In genomic region chr12:124565656-124566180, GRCh38 we compare ENCODE assay signal across 8 cellular contexts. TPM values are rescaled to one million over a fixed set of nuclear protein-coding genes. Genes with fewer than 3 reads are reported as not detected.
DNase-seq lines count a peak whose midpoint lies in the region; TF ChIP-seq lines count a peak whose summit lies in the region.

No MANE protein-coding gene starts in this region.

- H3K4me2 ChIP-seq in DOHH2 (ENCODE audit: low read length), result peak overlapping the region; percentile 68

- no peaks in the 10 kb centered on the region for H3F3A ChIP-seq in DOHH2 (ENCODE audit: control insufficient read depth, insufficient read depth)

- DNase-seq in RWPE1 (ENCODE audit: low spot score), result no peak
- DNase-seq in esophagus squamous epithelium (lab: John Stamatoyannopoulos, UW), result no peak
- DNase-seq in progenitor cell of endocrine pancreas (ENCODE audit: low spot score, unreplicated experiment), result no peak
- no peak for DNase-seq in stimulated activated CD8-positive, alpha-beta memory T cell treated with anti-CD3 and anti-CD28 coated beads, Interleukin-4, amount 100 ng/mL, for 48 hours
- DNase-seq in kidney glomerular epithelial cell (lab: John Stamatoyannopoulos, UW), result no peak
- DNase-seq in occipital lobe (lab: John Stamatoyannopoulos, UW), result no peak
- no peak for DNase-seq in NCI-H2227 treated with DMSO at 0.1 percent for 48 hours (lab: John Stamatoyannopoulos, UW)

- POLR2A ChIA-PET in RWPE1 (lab: Yijun Ruan, JAX; ENCODE audit: low non-redundant PET), result no interaction called here

- H3K9me3 ChIP-seq in DOHH2 (ENCODE audit: control insufficient read depth, insufficient read depth, low read length), result no peaks in the 10 kb centered on the region
- H3K9me3 ChIP-seq in esophagus squamous epithelium, result no peaks in the 10 kb centered on the region

- H4K20me1 ChIP-seq in DOHH2 (ENCODE audit: control insufficient read depth, insufficient read depth, low read depth, low read length), result peaks cover 29% of the 10 kb centered on the region

- H3K79me2 ChIP-seq in DOHH2 (ENCODE audit: control insufficient read depth, low read length), result peaks cover 63% of the 10 kb centered on the region

- H3K4me1 ChIP-seq in DOHH2 (ENCODE audit: control insufficient read depth, low read length) (peaks cover 50% of the 10 kb centered on the region), esophagus squamous epithelium (peaks cover 42 to 82% (median 59%) of the 10 kb centered on the region in 3 donors)

- peak overlapping the region; percentile 90 for H3K27ac Mint-ChIP-seq in progenitor cell of endocrine pancreas

- WGBS in esophagus squamous epithelium, 2 donors, result 0 to 3% methylated on average over 4 to 9 of the region's 14 CpGs

- peaks cover 3% of the 10 kb centered on the region for H3K27me3 Mint-ChIP-seq in progenitor cell of endocrine pancreas

- H3K4me3 ChIP-seq in DOHH2 (ENCODE audit: low read length) (peak overlapping the region; percentile 83), esophagus squamous epithelium (peak overlapping the region; percentile 70 to 98 (median 97))

- peaks cover 27% of the 10 kb centered on the region for H3K4me1 Mint-ChIP-seq in progenitor cell of endocrine pancreas (ENCODE audit: low read depth)

- intact Hi-C loops in esophagus squamous epithelium (cut with DNase I), result no loop called here

- CTCF ChIA-PET in RWPE1 (lab: Yijun Ruan, JAX), result interaction anchor here (0.7 to 1.1 kb wide), 2 partner anchors 115 to 508 kb away, joined by 3 read pairs; no protein-coding TSS in a partner anchor

- no peaks in the 10 kb centered on the region for H3K9me2 ChIP-seq in DOHH2 (replicated peaks; ENCODE audit: control insufficient read depth, low read length)

- peaks cover 4% of the 10 kb centered on the region; the same call in 1 of the 2 replicates for H3K27me3 ChIP-seq in DOHH2 (ENCODE audit: control insufficient read depth, low read length)
- no peaks in the 10 kb centered on the region for H3K27me3 ChIP-seq in esophagus squamous epithelium

- TF ChIP-seq POLR2A in esophagus squamous epithelium (IDR thresholded peaks at IDR 0.05), result no peak

- no peaks in the 10 kb centered on the region for H3K36me3 Mint-ChIP-seq in progenitor cell of endocrine pancreas (ENCODE audit: insufficient read depth)

- H3K27ac ChIP-seq in DOHH2 (ENCODE audit: low read depth, low read length) (no peak overlapping the region), RWPE1 (peak overlapping the region; percentile 94), esophagus squamous epithelium (peak overlapping the region; percentile 95 to 99 (median 98))

- peak overlapping the region; percentile 88 for H3K4me3 Mint-ChIP-seq in progenitor cell of endocrine pancreas (ENCODE audit: low read depth)

- H3K36me3 ChIP-seq in DOHH2 (ENCODE audit: control insufficient read depth, low read length), result peaks cover 10% of the 10 kb centered on the region; the same call in 1 of the 2 replicates
- H3K36me3 ChIP-seq in esophagus squamous epithelium, result no peaks in the 10 kb centered on the region

- no peaks in the 10 kb centered on the region for H3K9me3 Mint-ChIP-seq in progenitor cell of endocrine pancreas (ENCODE audit: low read depth)

- TF ChIP-seq CTCF in DOHH2 (IDR thresholded peaks at IDR 0.05; ENCODE audit: low read depth, low read length, poor library complexity, severe bottlenecking) (no peak), RWPE1 (conservative IDR thresholded peaks at IDR 0.05; ENCODE audit: low read depth) (no peak), esophagus squamous epithelium (IDR thresholded peaks at IDR 0.05) (no peak), progenitor cell of endocrine pancreas (IDR thresholded peaks at IDR 0.05; ENCODE audit: unreplicated experiment) (no peak)

RNA-seq across cellular contexts. Expression of gene NCOR2, which starts 1.7 kb away (rescaled TPM):
- 10 to 100 TPM; 17.7 to 84.1 (median 45.6) TPM for total RNA-seq in esophagus squamous epithelium
- total RNA-seq in progenitor cell of endocrine pancreas, result 218 and 251 TPM in 2 replicates
- total RNA-seq in occipital lobe, result 12.8 TPM
